Comparison of ENCODE assay signal across 6 cellular contexts in genomic region chr20:63941282-63942060, GRCh38. TPM values are rescaled to one million over a fixed set of nuclear protein-coding genes. Genes with fewer than 3 reads are reported as not detected.
DNase-seq lines count a peak whose midpoint lies in the region; ATAC-seq, FAIRE-seq and TF ChIP-seq lines count a peak whose summit lies in the region.

No MANE protein-coding gene starts in this region.

- peaks cover 18% of the 10 kb centered on the region for H3K79me2 ChIP-seq in keratinocyte (ENCODE audit: control insufficient read depth, insufficient read depth, low read length)

- H3K9ac ChIP-seq in HUES48 (ENCODE audit: low read depth, low read length): 0 out of 2 replicates have a peak overlapping the region, but pooled peaks have one; percentile 22
- no peak overlapping the region for H3K9ac ChIP-seq in keratinocyte (ENCODE audit: control insufficient read depth, extremely low read depth, insufficient read depth, low read length)

- H3K36me3 ChIP-seq in HUES48 (ENCODE audit: control insufficient read depth, insufficient read depth, low read length) (peaks cover 47% of the 10 kb centered on the region), keratinocyte (ENCODE audit: control insufficient read depth in 2 of 2, extremely low read depth in 1 of 2, insufficient read depth in 2 of 2, low read length in 2 of 2) (peaks cover 25 to 28% of the 10 kb centered on the region in 2 experiments)

- no peak for ATAC-seq in GM21528 (IDR thresholded peaks at IDR 0.05; ENCODE audit: low FRiP score, unreplicated experiment)

- peaks cover 10% of the 10 kb centered on the region for H3K4me1 ChIP-seq in HUES48 (ENCODE audit: control insufficient read depth, insufficient read depth, low read length)
- H3K4me1 ChIP-seq in keratinocyte (ENCODE audit: control insufficient read depth, extremely low read depth, insufficient read depth, low read length): peaks cover 13% of the 10 kb centered on the region

- dilution Hi-C loops in keratinocyte (cut with MboI; ENCODE audit: extremely low pct_ligation_motif_present, low sequenced_read_pairs): no loop called here

- H3K4me3 ChIP-seq in HUES48 (ENCODE audit: low read depth, low read length) (peak overlapping the region; percentile 54; the same call in 1 of the 2 replicates), keratinocyte (ENCODE audit: control insufficient read depth in 2 of 3, extremely low read depth in 1 of 3, insufficient read depth in 2 of 3, low read depth in 1 of 3, low read length in 3 of 3) (no peak overlapping the region)

- peak; percentile 71 for DNase-seq in activated T-cell treated with anti-CD3 and anti-CD28 coated beads, Interleukin-2, amount 50 U/mL, for 1 hour
- DNase-seq in keratinocyte (ENCODE audit: low read depth, low spot score) (peak; percentile 87), NK-92 (lab: John Stamatoyannopoulos, UW; ENCODE audit: unreplicated experiment) (no peak), NCI-H2107 treated with DMSO at 0.1 percent for 48 hours (lab: John Stamatoyannopoulos, UW; ENCODE audit: unreplicated experiment) (no peak)

- no peaks in the 10 kb centered on the region for H3K9me3 ChIP-seq in HUES48 (ENCODE audit: control insufficient read depth, insufficient read depth, low read length)
- no peaks in the 10 kb centered on the region for H3K9me3 ChIP-seq in keratinocyte (ENCODE audit: control insufficient read depth, low read depth, low read length)

- no peaks in the 10 kb centered on the region for H3K9me1 ChIP-seq in keratinocyte (ENCODE audit: control insufficient read depth, extremely low read depth, insufficient read depth, low read length)

- H3K27me3 ChIP-seq in HUES48 (ENCODE audit: control insufficient read depth, insufficient read depth, low read length) (no peaks in the 10 kb centered on the region), keratinocyte (ENCODE audit: control insufficient read depth, extremely low read depth, insufficient read depth, low read length) (no peaks in the 10 kb centered on the region)

- no peak overlapping the region for H2AFZ ChIP-seq in keratinocyte (ENCODE audit: control insufficient read depth, low read length)

- H3K27ac ChIP-seq in HUES48 (ENCODE audit: low read depth, low read length) (no peak overlapping the region), keratinocyte (ENCODE audit: control insufficient read depth, insufficient read depth, low read length) (peak overlapping the region; percentile 40)

- FAIRE-seq in keratinocyte (lab: Jason Lieb, UNC): no peak

- no peak for TF ChIP-seq CTCF in keratinocyte (optimal IDR thresholded peaks at IDR 0.05 in 1 of 3, IDR thresholded peaks at IDR 0.05 in 1 of 3, conservative IDR thresholded peaks at IDR 0.05 in 1 of 3; ENCODE audit: extremely low read depth in 1 of 3, insufficient read depth in 2 of 3, low read length in 3 of 3)

- H4K20me1 ChIP-seq in keratinocyte (ENCODE audit: control insufficient read depth, extremely low read depth, insufficient read depth, low read length): peaks cover 7% of the 10 kb centered on the region

- H3K4me2 ChIP-seq in keratinocyte (ENCODE audit: control insufficient read depth, extremely low read depth, insufficient read depth, low read depth, low read length): no peak overlapping the region

RNA-seq across cellular contexts. Expression of gene UCKL1, which starts 14.7 kb away (rescaled TPM):
- polyA plus RNA-seq in keratinocyte: 24.1 to 42.2 TPM (median 28.7 TPM) in 3 replicates
- polyA plus RNA-seq in keratinocyte (2011; ENCODE audit: low read depth): 16.9 TPM
- polyA plus RNA-seq in keratinocyte (2011; cell fraction: cytosol; rRNA removed): 19.8 and 32.7 TPM in 2 replicates
- 61.6 and 80.2 TPM in 2 replicates for polyA plus RNA-seq in keratinocyte (2011; cell fraction: nucleus; rRNA removed)
- 21.7 and 23.1 TPM in 2 replicates for polyA plus RNA-seq in keratinocyte (2012; ENCODE audit: low replicate concordance)
- 23.3 to 28.6 TPM (median 28.4 TPM) in 3 replicates for polyA minus RNA-seq in keratinocyte
- polyA minus RNA-seq in keratinocyte (2011; cell fraction: cytosol; rRNA and poly(A)+ RNA removed): 34.1 TPM
- polyA minus RNA-seq in keratinocyte (2011; cell fraction: nucleus; rRNA and poly(A)+ RNA removed): 25.4 and 26.4 TPM in 2 replicates

RNA-seq across cellular contexts. Expression of gene ZNF512B, which starts 28.3 kb away (rescaled TPM):
- polyA plus RNA-seq in keratinocyte: 2.4 to 4.4 TPM (median 3.8 TPM) in 3 replicates
- 1.6 TPM for polyA plus RNA-seq in keratinocyte (2011; ENCODE audit: low read depth)
- polyA plus RNA-seq in keratinocyte (2011; cell fraction: cytosol; rRNA removed): 2.5 and 4.4 TPM in 2 replicates
- polyA plus RNA-seq in keratinocyte (2011; cell fraction: nucleus; rRNA removed): 12.8 and 17.8 TPM in 2 replicates
- polyA plus RNA-seq in keratinocyte (2012; ENCODE audit: low replicate concordance): 4.8 and 10.8 TPM in 2 replicates
- 4.3 to 11.5 TPM (median 4.4 TPM) in 3 replicates for polyA minus RNA-seq in keratinocyte
- polyA minus RNA-seq in keratinocyte (2011; cell fraction: cytosol; rRNA and poly(A)+ RNA removed): 9.4 TPM
- polyA minus RNA-seq in keratinocyte (2011; cell fraction: nucleus; rRNA and poly(A)+ RNA removed): 7.5 and 7.9 TPM in 2 replicates

RNA-seq across cellular contexts. Expression of gene SAMD10, which starts 38.0 kb away (rescaled TPM):
- polyA plus RNA-seq in keratinocyte: 0.45 to 0.93 TPM (median 0.75 TPM) in 3 replicates
- 2.7 TPM for polyA plus RNA-seq in keratinocyte (2011; ENCODE audit: low read depth)
- polyA plus RNA-seq in keratinocyte (2011; cell fraction: cytosol; rRNA removed): 0.55 and 1.0 TPM in 2 replicates
- polyA plus RNA-seq in keratinocyte (2011; cell fraction: nucleus; rRNA removed): 1.8 and 2.8 TPM in 2 replicates
- polyA plus RNA-seq in keratinocyte (2012; ENCODE audit: low replicate concordance): 2.2 and 5.0 TPM in 2 replicates
- 0.23 to 1.7 TPM (median 0.64 TPM) in 3 replicates for polyA minus RNA-seq in keratinocyte
- not detected for polyA minus RNA-seq in keratinocyte (2011; cell fraction: cytosol; rRNA and poly(A)+ RNA removed)
- 1.0 and 1.2 TPM in 2 replicates for polyA minus RNA-seq in keratinocyte (2011; cell fraction: nucleus; rRNA and poly(A)+ RNA removed)

RNA-seq across cellular contexts. Expression of gene PRPF6, which starts 39.5 kb away (rescaled TPM):
- 24.5 to 32.8 TPM (median 30.5 TPM) in 3 replicates for polyA plus RNA-seq in keratinocyte
- polyA plus RNA-seq in keratinocyte (2011; ENCODE audit: low read depth): 54.9 TPM
- polyA plus RNA-seq in keratinocyte (2011; cell fraction: cytosol; rRNA removed): 21.5 and 31.1 TPM in 2 replicates
- polyA plus RNA-seq in keratinocyte (2011; cell fraction: nucleus; rRNA removed): 50.0 and 51.9 TPM in 2 replicates
- 39.1 and 49.2 TPM in 2 replicates for polyA plus RNA-seq in keratinocyte (2012; ENCODE audit: low replicate concordance)
- 27.9 to 50.9 TPM (median 35.6 TPM) in 3 replicates for polyA minus RNA-seq in keratinocyte
- 28.2 TPM for polyA minus RNA-seq in keratinocyte (2011; cell fraction: cytosol; rRNA and poly(A)+ RNA removed)
- polyA minus RNA-seq in keratinocyte (2011; cell fraction: nucleus; rRNA and poly(A)+ RNA removed): 26.5 and 34.5 TPM in 2 replicates

RNA-seq across cellular contexts. Expression of gene DNAJC5, which starts 46.5 kb away (rescaled TPM):
- 43.7 to 62.0 TPM (median 59.0 TPM) in 3 replicates for polyA plus RNA-seq in keratinocyte
- polyA plus RNA-seq in keratinocyte (2011; ENCODE audit: low read depth): 19.8 TPM
- 33.5 and 57.9 TPM in 2 replicates for polyA plus RNA-seq in keratinocyte (2011; cell fraction: cytosol; rRNA removed)
- polyA plus RNA-seq in keratinocyte (2011; cell fraction: nucleus; rRNA removed): 62.9 and 73.4 TPM in 2 replicates
- polyA plus RNA-seq in keratinocyte (2012; ENCODE audit: low replicate concordance): 36.8 and 69.6 TPM in 2 replicates
- polyA minus RNA-seq in keratinocyte: 69.2 to 101 TPM (median 96.1 TPM) in 3 replicates
- polyA minus RNA-seq in keratinocyte (2011; cell fraction: cytosol; rRNA and poly(A)+ RNA removed): 107 TPM
- 72.7 and 86.0 TPM in 2 replicates for polyA minus RNA-seq in keratinocyte (2011; cell fraction: nucleus; rRNA and poly(A)+ RNA removed)

Comparison
In these comparisons a context has a peak if more than half of its experiments do, and no peak if none do; other contexts are left out.
1. DNase-seq: peak in activated T-cell treated with anti-CD3 and anti-CD28 coated beads, Interleukin-2, amount 50 U/mL, for 1 hour (single experiment) and keratinocyte (single experiment); none in NK-92 (single experiment) and NCI-H2107 treated with DMSO at 0.1 percent for 48 hours (single experiment).